13 cellular contexts compared by ENCODE assay signal in genomic region chr6:2225422-2226392, GRCh38. TPM values are rescaled to one million over a fixed set of nuclear protein-coding genes. Genes with fewer than 3 reads are reported as not detected.
DNase-seq lines count a peak whose midpoint lies in the region; ATAC-seq, FAIRE-seq and TF ChIP-seq lines count a peak whose summit lies in the region.
"Had no signal": no experiment of that assay in that cellular context is flagged by ENCODE, and none has a peak within 500 bp of the region (broad histone marks: within the 10 kb centered on the region; RNA-seq: fewer than 3 reads in every experiment).

No MANE protein-coding gene starts in this region.

- 4% methylated on average over 6 of the region's 6 CpGs for WGBS in HepG2 (ENCODE audit: low lambda C conversion rate)

- TF ChIP-seq RAD21 in HepG2 (CRISPR knock-in tag; IDR thresholded peaks at IDR 0.05): no peak

- TF ChIP-seq CTCF in LNCaP clone FGC (IDR thresholded peaks at IDR 0.05; ENCODE audit: control insufficient read depth, extremely low read depth, insufficient read depth) (no peak), breast epithelium (IDR thresholded peaks at IDR 0.05) (no peak), HepG2 (CRISPR knock-in tag; IDR thresholded peaks at IDR 0.05) (no peak)

- H3K9me3 ChIP-seq in breast epithelium: no peaks in the 10 kb centered on the region
- H3K9me3 ChIP-seq in HepG2 (ENCODE audit: low read length): no peaks in the 10 kb centered on the region

- CTCF ChIA-PET in HepG2 (lab: Yijun Ruan, JAX; ENCODE audit: low intra/inter-chr PET ratio, low total read pairs): no interaction called here
- CTCF ChIA-PET in HEK293T (lab: Yijun Ruan, JAX): interaction anchor here (0.8 to 1.4 kb wide), 2 partner anchors 16 to 17 kb away, joined by 4 to 6 read pairs; no protein-coding TSS in a partner anchor

- peak; percentile 88 for FAIRE-seq in HepG2 (lab: Jason Lieb, UNC)

- H3K27ac ChIP-seq in breast epithelium (peak overlapping the region; percentile 15 to 23), HepG2 (ENCODE audit: extremely low read length, insufficient read depth, low read length) (peak overlapping the region; percentile 85)

- peak overlapping the region; percentile 66 for H3K9ac ChIP-seq in HepG2 (ENCODE audit: insufficient read depth, low read depth, low read length)

- H2AFZ ChIP-seq in HepG2 (ENCODE audit: low read length): no peak overlapping the region
- H2AFZ ChIP-seq: GM23338 had no signal

- POLR2A ChIA-PET in HepG2 (lab: Yijun Ruan, JAX): interaction anchor here (1.1 to 1.8 kb wide), 7 partner anchors 8 to 34 kb away, joined by 3 to 21 read pairs (median 5); no protein-coding TSS in a partner anchor
- POLR2A ChIA-PET in HEK293T (lab: Yijun Ruan, JAX): no interaction called here

- ATAC-seq in HepG2 (peak; percentile 88), GM21717 (IDR thresholded peaks at IDR 0.05; ENCODE audit: unreplicated experiment) (no peak)
- ATAC-seq: GM23338 had no signal

- TF ChIP-seq EP300 in HepG2 (IDR thresholded peaks at IDR 0.05; ENCODE audit: low read depth in 2 of 2, low read length in 2 of 2): peak; percentile 34 to 96; a peak in 3 of 4 replicates
- TF ChIP-seq EP300 in HepG2 (CRISPR knock-in tag; IDR thresholded peaks at IDR 0.05; ENCODE audit: borderline replicate concordance): peak; percentile 93

- H3K4me2 ChIP-seq in HepG2 (ENCODE audit: low read depth, low read length): peak overlapping the region; percentile 86
- H3K4me2 ChIP-seq: GM23338 had no signal

- DNase-seq in COLO668 (lab: John Stamatoyannopoulos, UW; ENCODE audit: unreplicated experiment) (peak; percentile 6), LNCaP clone FGC (ENCODE audit: low read depth) (peak; percentile 92), breast epithelium (ENCODE audit: low spot score in 2 of 2) (no peak), HepG2 (ENCODE audit: low spot score) (peak; percentile 99), HEK293T (ENCODE audit: extremely low spot score) (no peak), NAMALWA (ENCODE audit: low spot score) (no peak), 8988T (no peak)
- DNase-seq: activated naive CD8-positive, alpha-beta T cell treated with anti-CD3 and anti-CD28 coated beads, Interleukin-2, amount 10 ng/mL, durations not matched to agents 7 days and 5 days; activated T-cell treated with anti-CD3 and anti-CD28 coated beads for 4 hours; EL; NCI-H2171 had no signal

- intact Hi-C loops in breast epithelium (cut with DNase I; ENCODE audit: low total_unique reads) (loop anchor here (2.0 kb wide), 1 partner anchor 73 kb away; no protein-coding TSS in a partner anchor), HepG2 (cut with micrococcal nuclease; ENCODE audit: unreplicated experiment) (loop anchor here (1.0 to 5.0 kb wide), 3 partner anchors 15 to 63 kb away; no protein-coding TSS in a partner anchor)

- TF ChIP-seq POLR2A in breast epithelium (IDR thresholded peaks at IDR 0.05): no peak
- peak in 1 of 2 experiments; percentile 39; a peak in 1 of 4 replicates for TF ChIP-seq POLR2A in HepG2 (IDR thresholded peaks at IDR 0.05; ENCODE audit: insufficient read depth in 1 of 2, low read depth in 2 of 2, low read length in 2 of 2)

- in situ Hi-C loops in HepG2 (cut with HindIII; ENCODE audit: extremely low pct_ligation_motif_present, low pct_unique_long_range_greater_than_20kb): no loop called here

- H3K36me3 ChIP-seq in breast epithelium: no peaks in the 10 kb centered on the region
- H3K36me3 ChIP-seq in HepG2 (replicated peaks in 1 of 2; ENCODE audit: control insufficient read depth in 1 of 2, insufficient read depth in 2 of 2, low read length in 2 of 2): peaks cover 0 to 8% of the 10 kb centered on the region in 2 experiments; a peak in 2 of 5 replicates

- no peak overlapping the region for H3K4me3 ChIP-seq in LNCaP clone FGC (ENCODE audit: low read depth, low read length)
- no peak overlapping the region for H3K4me3 ChIP-seq in breast epithelium
- H3K4me3 ChIP-seq in HepG2 (replicated peaks in 1 of 3; ENCODE audit: insufficient read depth in 1 of 3, low read depth in 2 of 3, low read length in 3 of 3): peak overlapping the region; percentile 1 to 49 (median 7); a peak in 3 of 6 replicates
- H3K4me3 ChIP-seq: GM23338 had no signal

- peaks cover 0 to 6% of the 10 kb centered on the region in 2 donors for H3K4me1 ChIP-seq in breast epithelium
- H3K4me1 ChIP-seq in HepG2 (ENCODE audit: insufficient read depth, low read length): peaks cover 99% of the 10 kb centered on the region

- H3K27me3 ChIP-seq in breast epithelium: no peaks in the 10 kb centered on the region
- H3K27me3 ChIP-seq in HepG2 (ENCODE audit: control insufficient read depth in 1 of 2, insufficient read depth in 2 of 2, low read length in 2 of 2): no peaks in the 10 kb centered on the region

- BruUV-seq in HepG2 (replicated peaks; lab: Mats Ljungman, UMichigan): no TSS peak

- peaks cover 89% of the 10 kb centered on the region for H3K79me2 ChIP-seq in HepG2 (ENCODE audit: insufficient read depth, low read length)

- no peaks in the 10 kb centered on the region; the same call in 1 of the 2 replicates for H4K20me1 ChIP-seq in HepG2 (ENCODE audit: insufficient read depth, low read length)

TF ChIP-seq in HepG2, 621 proteins besides CTCF, POLR2A, EP300 and RAD21 (continues in another document):
- TF ChIP-seq ZNF577 (CRISPR knock-in tag; IDR thresholded peaks at IDR 0.05; ENCODE audit: borderline replicate concordance, low read depth): no peak
- TF ChIP-seq ZSCAN25 (CRISPR knock-in tag; IDR thresholded peaks at IDR 0.05): 0 out of 2 replicates have a peak, but pooled peaks have one; percentile 29
- 0 out of 2 replicates have a peak, but pooled peaks have one; percentile 36 for TF ChIP-seq UBTF (CRISPR knock-in tag; IDR thresholded peaks at IDR 0.05)

TF ChIP-seq in HEK293T, 16 proteins besides CTCF, POLR2A, EP300 and RAD21:
- TF ChIP-seq CTBP1 (IDR thresholded peaks at IDR 0.05; ENCODE audit: borderline replicate concordance) (no peak), NFRKB (IDR thresholded peaks at IDR 0.05) (no peak), L3MBTL2 (conservative IDR thresholded peaks at IDR 0.05) (no peak), ELF4 (IDR thresholded peaks at IDR 0.05) (no peak), FOXM1 (IDR thresholded peaks at IDR 0.05; ENCODE audit: borderline replicate concordance) (no peak), FOXA1 (IDR thresholded peaks at IDR 0.05) (no peak), FOXK2 (IDR thresholded peaks at IDR 0.05) (no peak), PKNOX1 (IDR thresholded peaks at IDR 0.05) (no peak)

RNA-seq across cellular contexts. Expression of gene GMDS, which starts 19.7 kb away (rescaled TPM):
- total RNA-seq in breast epithelium: 10 to 100 TPM in 2 of 3 donors, 1 to 10 TPM in 1; 7.5 to 29.2 (median 17.0) TPM
- total RNA-seq in HepG2 (2016; rRNA removed; fragmentation: Illumina TruSeq; extraction: Trizol): 59.6 and 64.4 TPM in 2 replicates
- total RNA-seq in HepG2 (2016; cell fraction: cytosol; rRNA removed; fragmentation: Illumina TruSeq; extraction: Trizol; ENCODE audit: low read depth): 36.0 and 38.2 TPM in 2 replicates
- total RNA-seq in HepG2 (2016; cell fraction: insoluble cytoplasmic fraction; rRNA removed; fragmentation: Illumina TruSeq; extraction: Trizol): 52.1 and 61.1 TPM in 2 replicates
- total RNA-seq in HepG2 (2016; cell fraction: membrane; rRNA removed; fragmentation: Illumina TruSeq; extraction: Trizol): 27.5 and 31.6 TPM in 2 replicates
- total RNA-seq in HepG2 (2016; cell fraction: nucleus; rRNA removed; fragmentation: Illumina TruSeq; extraction: Trizol): 80.6 and 82.3 TPM in 2 replicates
- 105 and 112 TPM in 2 replicates for polyA plus RNA-seq in HepG2 (2011; rRNA removed)
- 85.3 and 101 TPM in 2 replicates for polyA plus RNA-seq in HepG2 (2011; cell fraction: cytosol; rRNA removed)
- 48.6 and 57.8 TPM in 2 replicates for polyA plus RNA-seq in HepG2 (2011; cell fraction: nucleus; rRNA removed)
- polyA plus RNA-seq in HepG2 (2012): 96.1 and 155 TPM in 2 replicates
- polyA plus RNA-seq in HepG2 (2016; cell fraction: cytosol; fragmentation: Illumina TruSeq; extraction: Trizol; ENCODE audit: low read depth): 36.7 and 40.8 TPM in 2 replicates
- polyA plus RNA-seq in HepG2 (2016; cell fraction: insoluble cytoplasmic fraction; fragmentation: Illumina TruSeq; extraction: Trizol; ENCODE audit: low read depth): 123 and 133 TPM in 2 replicates
- 46.7 and 49.6 TPM in 2 replicates for polyA plus RNA-seq in HepG2 (2016; cell fraction: membrane; fragmentation: Illumina TruSeq; extraction: Trizol; ENCODE audit: low read depth)
- 94.8 and 108 TPM in 2 replicates for polyA plus RNA-seq in HepG2 (2016; cell fraction: nucleus; fragmentation: Illumina TruSeq; extraction: Trizol; ENCODE audit: insufficient read depth, low read depth)
- polyA minus RNA-seq in HepG2 (2011; rRNA and poly(A)+ RNA removed; ENCODE audit: low replicate concordance): 8.1 and 47.1 TPM in 2 replicates
- polyA minus RNA-seq in HepG2 (2011; cell fraction: cytosol; rRNA and poly(A)+ RNA removed): 72.4 and 77.0 TPM in 2 replicates
- polyA minus RNA-seq in HepG2 (2011; cell fraction: nucleus; rRNA and poly(A)+ RNA removed): 265 and 281 TPM in 2 replicates

Comparison
In these comparisons a context has a peak if more than half of its experiments do, and no peak if none do; other contexts are left out.
1. DNase-seq: peak in COLO668 (single experiment), LNCaP clone FGC (single experiment) and HepG2 (single experiment); none in breast epithelium (0 of 2), HEK293T (single experiment), NAMALWA (single experiment) and 8988T (single experiment).
2. H3K4me3 ChIP-seq: peak in HepG2 (3 of 3); none in LNCaP clone FGC (single experiment) and breast epithelium (0 of 3).